In the genomic region with DNA sequence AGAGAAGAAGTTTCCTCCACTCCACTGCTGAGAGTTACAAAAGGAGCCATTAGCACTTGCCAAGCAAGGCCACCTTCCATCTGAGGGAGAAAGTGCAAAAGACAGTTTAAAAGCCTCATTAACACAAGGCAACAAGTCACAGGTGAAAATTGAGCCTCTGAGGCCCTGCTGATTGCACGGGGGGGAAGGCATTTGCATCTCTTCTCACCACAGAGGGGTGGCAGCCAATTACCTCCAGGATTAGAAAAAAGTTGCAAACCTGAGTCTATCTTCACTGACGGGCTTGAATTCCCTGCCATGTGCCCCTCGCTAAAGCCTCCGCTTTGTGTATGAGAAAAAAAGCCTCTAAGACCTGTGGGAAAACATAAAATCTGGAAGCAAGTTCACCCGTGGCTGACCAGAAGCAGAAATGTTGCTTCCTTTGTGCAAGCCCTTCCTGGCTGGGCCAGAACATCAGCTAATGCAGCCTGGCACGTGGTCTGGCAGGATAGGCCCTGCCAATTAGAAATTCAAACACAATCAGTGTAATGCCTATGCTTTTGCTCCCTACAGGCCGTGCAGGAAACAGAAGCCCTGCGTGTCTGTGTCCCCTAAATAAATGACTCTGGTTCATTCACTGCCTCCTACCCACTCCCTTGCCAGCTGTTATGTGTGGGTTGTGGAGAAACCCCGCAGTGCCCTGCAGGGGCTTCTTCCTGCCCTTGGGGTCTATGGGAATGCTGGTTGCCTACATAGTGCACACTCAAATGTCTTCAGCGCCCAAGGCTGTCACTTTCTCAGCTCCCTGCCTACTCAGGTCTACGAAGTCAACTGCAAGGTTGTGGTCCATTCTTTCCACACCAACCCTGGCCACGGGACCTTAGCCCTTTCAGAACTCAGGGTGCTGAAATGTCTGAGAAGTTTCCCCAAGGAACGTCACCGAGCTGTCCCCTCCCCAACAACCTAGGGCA, we compare ENCODE assay signal across 23 cellular contexts.
DNase-seq lines count a peak whose midpoint lies in the region; ATAC-seq, FAIRE-seq and TF ChIP-seq lines count a peak whose summit lies in the region.
"Had no signal": no experiment of that assay in that cellular context is flagged by ENCODE, and none has a peak within 500 bp of the region (broad histone marks: within the 10 kb centered on the region; RNA-seq: fewer than 3 reads in every experiment).

No MANE protein-coding gene starts in this region.

- peak; percentile 65 for ATAC-seq in WTC11
- no peak for ATAC-seq in GM21723 (IDR thresholded peaks at IDR 0.05; ENCODE audit: unreplicated experiment)
- ATAC-seq in esophagus mucosa, result no peak
- ATAC-seq: K562, Right ventricle myocardium inferior had no signal

- H3K27ac ChIP-seq in HEK293 (ENCODE audit: extremely low read depth, low read depth, low read length) (no peak overlapping the region), kidney (ENCODE audit: low read depth in 2 of 2, low read length in 2 of 2) (no peak overlapping the region), tibial nerve (no peak overlapping the region)
- H3K27ac ChIP-seq: HL-60, Peyer's patch had no signal

- H3K9me3 ChIP-seq in HEK293 (ENCODE audit: control insufficient read depth, insufficient read depth, low read depth, low read length) (no peaks in the 10 kb centered on the region; the same call in 1 of the 2 replicates), kidney (ENCODE audit: control insufficient read depth in 1 of 2, low read length in 2 of 2) (peaks cover 0 to under 1% of the 10 kb centered on the region in 2 donors), tibial nerve (peaks cover 0 to 16% (median 0%) of the 10 kb centered on the region in 4 donors)

- peaks cover 7% of the 10 kb centered on the region for H3K9me3 Mint-ChIP-seq in WTC11

- H3K36me3 ChIP-seq in HEK293 (ENCODE audit: control insufficient read depth in 2 of 2, insufficient read depth in 1 of 2, low read length in 2 of 2), result no peaks in the 10 kb centered on the region; a peak in 1 of 3 replicates
- no peaks in the 10 kb centered on the region for H3K36me3 ChIP-seq in kidney (ENCODE audit: control insufficient read depth in 1 of 2, insufficient read depth in 2 of 2, low read length in 2 of 2)
- H3K36me3 ChIP-seq in tibial nerve, result no peaks in the 10 kb centered on the region
- H3K36me3 ChIP-seq: Peyer's patch had no signal

- intact Hi-C loops in kidney (cut with DNase I), result no loop called here

- no peak overlapping the region for H3K9ac ChIP-seq in kidney (ENCODE audit: low read length in 2 of 2)

- no peak overlapping the region for H3K4me3 ChIP-seq in HEK293 (ENCODE audit: low read depth, low read length)
- no peak overlapping the region for H3K4me3 ChIP-seq in kidney (ENCODE audit: low read length in 2 of 2)
- no peak overlapping the region for H3K4me3 ChIP-seq in tibial nerve
- H3K4me3 ChIP-seq: K562, Peyer's patch had no signal

- no peak for TF ChIP-seq EP300 in tibial nerve (IDR thresholded peaks at IDR 0.05)

- H3K4me1 Mint-ChIP-seq in WTC11, result peaks cover 28% of the 10 kb centered on the region
- H3K4me1 Mint-ChIP-seq: B cell; CD4-positive, alpha-beta memory T cell had no signal

- no peak for TF ChIP-seq POLR2A in tibial nerve (IDR thresholded peaks at IDR 0.05)

- H3K27ac Mint-ChIP-seq in WTC11, result peak overlapping the region; percentile 42
- H3K27ac Mint-ChIP-seq: B cell; CD4-positive, alpha-beta memory T cell had no signal

- H3K27me3 Mint-ChIP-seq in WTC11 (ENCODE audit: low read depth), result peaks cover 6% of the 10 kb centered on the region
- H3K27me3 Mint-ChIP-seq: B cell had no signal

- no peak for FAIRE-seq in kidney (lab: Jason Lieb, UNC)
- FAIRE-seq: GM12891, H54, HTR-8/SVneo, K562 had no signal

- peaks cover 3% of the 10 kb centered on the region; the same call in 1 of the 2 replicates for H3K4me1 ChIP-seq in HEK293 (ENCODE audit: control insufficient read depth, insufficient read depth, low read length)
- no peaks in the 10 kb centered on the region for H3K4me1 ChIP-seq in kidney (ENCODE audit: control insufficient read depth in 1 of 2, insufficient read depth in 1 of 2, low read depth in 1 of 2, low read length in 2 of 2)
- H3K4me1 ChIP-seq in tibial nerve, result no peaks in the 10 kb centered on the region
- H3K4me1 ChIP-seq: Peyer's patch had no signal

- no peaks in the 10 kb centered on the region for H3K36me3 Mint-ChIP-seq in WTC11
- H3K36me3 Mint-ChIP-seq: CD4-positive, alpha-beta memory T cell had no signal

- no peak overlapping the region for H3K4me3 Mint-ChIP-seq in WTC11
- H3K4me3 Mint-ChIP-seq: B cell; CD4-positive, alpha-beta memory T cell had no signal

- POLR2A ChIA-PET in HEK293 (lab: Yijun Ruan, JAX), result no interaction called here
- POLR2A ChIA-PET in WTC11 (lab: Charles Lee), result no interaction called here

- TF ChIP-seq CTCF in HEK293 (tag by site-specific recombination; IDR thresholded peaks at IDR 0.05), result no peak
- no peak for TF ChIP-seq CTCF in WTC11 (IDR thresholded peaks at IDR 0.05)
- no peak for TF ChIP-seq CTCF in kidney (IDR thresholded peaks at IDR 0.05; ENCODE audit: borderline replicate concordance, extremely low read depth, insufficient read depth)
- TF ChIP-seq CTCF in tibial nerve (IDR thresholded peaks at IDR 0.05), result no peak

- WGBS in tibial nerve, 2 donors, result 37 to 40% methylated on average over 14 of the region's 14 CpGs

- CTCF ChIA-PET in HEK293 (lab: Yijun Ruan, JAX), result no interaction called here
- CTCF ChIA-PET in WTC11 (lab: Charles Lee), result interaction anchor here (0.9 to 1.2 kb wide), 2 partner anchors 21 to 22 kb away, joined by 3 read pairs; no protein-coding TSS in a partner anchor

- no peaks in the 10 kb centered on the region for H3K27me3 ChIP-seq in tibial nerve
- H3K27me3 ChIP-seq: Peyer's patch had no signal

- DNase-seq in WTC11 (ENCODE audit: low spot score), result no peak
- peak; percentile 43 for DNase-seq in kidney
- DNase-seq in pons (ENCODE audit: low spot score), result peak; percentile 3
- no peak for DNase-seq in tibial nerve (ENCODE audit: low spot score in 2 of 2)
- DNase-seq: CD4-positive, alpha-beta memory T cell; DMS79 treated with DMSO at 0.1 percent for 48 hours; GDM1; NCI-H146; NCI-H2081; NCI-H510A; NCI-H774; Peyer's patch; T-helper 1 cell had no signal

TF ChIP-seq in HEK293, 187 proteins besides CTCF, POLR2A, EP300 and RAD21:
- peak; percentile 47; the same call in 1 of the 2 replicates for TF ChIP-seq SCRT2 (tag by site-specific recombination; IDR thresholded peaks at IDR 0.05)
- TF ChIP-seq ZFHX2 (tag by site-specific recombination; conservative IDR thresholded peaks at IDR 0.05), result peak; percentile 24; the same call in 1 of the 2 replicates
- TF ChIP-seq ZBTB21 (tag by site-specific recombination; IDR thresholded peaks at IDR 0.05), result no peak

TF ChIP-seq in WTC11, 78 proteins besides CTCF, POLR2A, EP300 and RAD21:
- TF ChIP-seq, protein P1, sequence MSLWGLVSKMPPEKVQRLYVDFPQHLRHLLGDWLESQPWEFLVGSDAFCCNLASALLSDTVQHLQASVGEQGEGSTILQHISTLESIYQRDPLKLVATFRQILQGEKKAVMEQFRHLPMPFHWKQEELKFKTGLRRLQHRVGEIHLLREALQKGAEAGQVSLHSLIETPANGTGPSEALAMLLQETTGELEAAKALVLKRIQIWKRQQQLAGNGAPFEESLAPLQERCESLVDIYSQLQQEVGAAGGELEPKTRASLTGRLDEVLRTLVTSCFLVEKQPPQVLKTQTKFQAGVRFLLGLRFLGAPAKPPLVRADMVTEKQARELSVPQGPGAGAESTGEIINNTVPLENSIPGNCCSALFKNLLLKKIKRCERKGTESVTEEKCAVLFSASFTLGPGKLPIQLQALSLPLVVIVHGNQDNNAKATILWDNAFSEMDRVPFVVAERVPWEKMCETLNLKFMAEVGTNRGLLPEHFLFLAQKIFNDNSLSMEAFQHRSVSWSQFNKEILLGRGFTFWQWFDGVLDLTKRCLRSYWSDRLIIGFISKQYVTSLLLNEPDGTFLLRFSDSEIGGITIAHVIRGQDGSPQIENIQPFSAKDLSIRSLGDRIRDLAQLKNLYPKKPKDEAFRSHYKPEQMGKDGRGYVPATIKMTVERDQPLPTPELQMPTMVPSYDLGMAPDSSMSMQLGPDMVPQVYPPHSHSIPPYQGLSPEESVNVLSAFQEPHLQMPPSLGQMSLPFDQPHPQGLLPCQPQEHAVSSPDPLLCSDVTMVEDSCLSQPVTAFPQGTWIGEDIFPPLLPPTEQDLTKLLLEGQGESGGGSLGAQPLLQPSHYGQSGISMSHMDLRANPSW (CRISPR knock-in tag; conservative IDR thresholded peaks at IDR 0.05; ENCODE audit: low read depth), result no peak
- TF ChIP-seq, protein P2, sequence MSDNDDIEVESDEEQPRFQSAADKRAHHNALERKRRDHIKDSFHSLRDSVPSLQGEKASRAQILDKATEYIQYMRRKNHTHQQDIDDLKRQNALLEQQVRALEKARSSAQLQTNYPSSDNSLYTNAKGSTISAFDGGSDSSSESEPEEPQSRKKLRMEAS (CRISPR knock-in tag; IDR thresholded peaks at IDR 0.05), result peak; percentile 34; the same call in 1 of the 2 replicates
- TF ChIP-seq GTF2I (CRISPR knock-in tag; conservative IDR thresholded peaks at IDR 0.05), result no peak

Comparison
In these comparisons a context has a peak if more than half of its experiments do, and no peak if none do; other contexts are left out.
1. DNase-seq: peak in kidney (single experiment) and pons (single experiment); none in WTC11 (single experiment) and tibial nerve (0 of 2).